1 cellular context compared by ENCODE assay signal in genomic region chr1:39398278-39399010, GRCh38.
TF ChIP-seq lines count a peak whose summit lies in the region.

No MANE protein-coding gene starts in this region.

TF ChIP-seq in IMR-90, 13 proteins besides CTCF, POLR2A, EP300 and RAD21 (continued from another document):
- no peak for TF ChIP-seq ELK1 (IDR thresholded peaks at IDR 0.05; ENCODE audit: borderline replicate concordance, low read depth, low read length)
- TF ChIP-seq SMC3 (IDR thresholded peaks at IDR 0.05; ENCODE audit: low read depth, low read length), result no peak
- TF ChIP-seq RFX5 (IDR thresholded peaks at IDR 0.05; ENCODE audit: low read depth, low read length), result no peak
- TF ChIP-seq CEBPB (IDR thresholded peaks at IDR 0.05; ENCODE audit: low read depth, low read length), result peak; percentile 74
- TF ChIP-seq MAFK (IDR thresholded peaks at IDR 0.05; ENCODE audit: low read depth, low read length), result peak; percentile 13; the same call in 1 of the 2 replicates
